Comparison of ENCODE assay signal across 10 cellular contexts in genomic region chr7:107173691-107174406, GRCh38. TPM values are rescaled to one million over a fixed set of nuclear protein-coding genes. Genes with fewer than 3 reads are reported as not detected.
DNase-seq lines count a peak whose midpoint lies in the region; ATAC-seq and TF ChIP-seq lines count a peak whose summit lies in the region.
"Had no signal": no experiment of that assay in that cellular context is flagged by ENCODE, and none has a peak within 500 bp of the region (broad histone marks: within the 10 kb centered on the region; RNA-seq: fewer than 3 reads in every experiment).

No MANE protein-coding gene starts in this region.

- H3K27ac Mint-ChIP-seq in MCF 10A (ENCODE audit: low read depth, unreplicated experiment) (peak overlapping the region; percentile 28), type B pancreatic cell (no peak overlapping the region)
- peak overlapping the region; percentile 58 for H3K27ac Mint-ChIP-seq in activated naive CD8-positive, alpha-beta T cell treated with anti-CD3 and anti-CD28 coated beads, Interleukin-2, amount 10 ng/mL, durations not matched to agents 7 days and 5 days

- H3K9me3 Mint-ChIP-seq in MCF 10A (ENCODE audit: unreplicated experiment) (no peaks in the 10 kb centered on the region), type B pancreatic cell (no peaks in the 10 kb centered on the region)
- H3K9me3 Mint-ChIP-seq in activated naive CD8-positive, alpha-beta T cell treated with anti-CD3 and anti-CD28 coated beads, Interleukin-2, amount 10 ng/mL, durations not matched to agents 7 days and 5 days = no peaks in the 10 kb centered on the region

- POLR2A ChIA-PET in MCF 10A (lab: Yijun Ruan, JAX) = interaction anchor here (0.6 to 1.0 kb wide), 6 partner anchors 11 to 381 kb away, joined by 3 to 5 read pairs (median 3); no protein-coding TSS in a partner anchor
- POLR2A ChIA-PET in activated naive CD8-positive, alpha-beta T cell treated with anti-CD3 and anti-CD28 coated beads, Interleukin-2, amount 10 ng/mL, durations not matched to agents 7 days and 5 days (lab: Charles Lee) = no interaction called here

- H3K36me3 ChIP-seq in mammary epithelial cell (ENCODE audit: insufficient read depth, low read length) (no peaks in the 10 kb centered on the region), trophoblast cell (ENCODE audit: control insufficient read depth in 1 of 2, insufficient read depth in 2 of 2, low read length in 2 of 2) (peaks cover 0 to 2% of the 10 kb centered on the region in 2 experiments)

- CTCF ChIA-PET in MCF 10A (lab: Yijun Ruan, JAX) (interaction anchor here (0.6 to 1.8 kb wide), 5 partner anchors 21 to 824 kb away, joined by 3 to 9 read pairs (median 3); no protein-coding TSS in a partner anchor), mammary epithelial cell (lab: Charles Lee; ENCODE audit: low non-redundant PET) (no interaction called here)

- H3K14ac ChIP-seq in trophoblast cell (ENCODE audit: low read length) = no peak overlapping the region

- WGBS in mammary epithelial cell (ENCODE audit: low coverage, missing lambda C conversion rate) = 69% methylated on average over 4 of the region's 4 CpGs
- no CpG with 5 or more reads among the region's 4 CpGs for WGBS in trophoblast cell (ENCODE audit: extremely low coverage, insufficient coverage, insufficient read length)

- H4K8ac ChIP-seq in trophoblast cell (ENCODE audit: low read depth, low read length) = no peak overlapping the region

- H2AK5ac ChIP-seq in trophoblast cell (ENCODE audit: low read length) = no peak overlapping the region

- peaks cover 22% of the 10 kb centered on the region for H3K4me1 Mint-ChIP-seq in MCF 10A (ENCODE audit: insufficient read depth, unreplicated experiment)
- peaks cover 27% of the 10 kb centered on the region for H3K4me1 Mint-ChIP-seq in activated naive CD8-positive, alpha-beta T cell treated with anti-CD3 and anti-CD28 coated beads, Interleukin-2, amount 10 ng/mL, durations not matched to agents 7 days and 5 days
- peaks cover 9% of the 10 kb centered on the region for H3K4me1 Mint-ChIP-seq in type B pancreatic cell (ENCODE audit: unreplicated experiment)

- no peaks in the 10 kb centered on the region for H4K20me1 ChIP-seq in mammary epithelial cell (ENCODE audit: insufficient read depth, low read length)

- H2BK12ac ChIP-seq in trophoblast cell (ENCODE audit: low read length) = no peak overlapping the region

- no peak overlapping the region for H3K4ac ChIP-seq in trophoblast cell (ENCODE audit: low read depth, low read length)

- H2AFZ ChIP-seq in mammary epithelial cell (ENCODE audit: low read depth, low read length) (no peak overlapping the region), trophoblast cell (ENCODE audit: insufficient read depth, low read length, poor library complexity) (no peak overlapping the region)

- H3K36me3 Mint-ChIP-seq in MCF 10A (ENCODE audit: insufficient read depth, unreplicated experiment) = peaks cover 52% of the 10 kb centered on the region
- peaks cover under 1% of the 10 kb centered on the region for H3K36me3 Mint-ChIP-seq in activated naive CD8-positive, alpha-beta T cell treated with anti-CD3 and anti-CD28 coated beads, Interleukin-2, amount 10 ng/mL, durations not matched to agents 7 days and 5 days
- H3K36me3 Mint-ChIP-seq in type B pancreatic cell = peaks cover 4% of the 10 kb centered on the region

- H3K4me1 ChIP-seq in mammary epithelial cell (ENCODE audit: insufficient read depth, low read length) (no peaks in the 10 kb centered on the region), trophoblast cell (ENCODE audit: control insufficient read depth in 1 of 2, insufficient read depth in 2 of 2, low read length in 2 of 2) (peaks cover 0 to 1% of the 10 kb centered on the region in 2 experiments)

- no peak for DNase-seq in MCF 10A (ENCODE audit: unreplicated experiment)
- no peak for DNase-seq in mammary epithelial cell
- no peak for DNase-seq in activated naive CD8-positive, alpha-beta T cell treated with anti-CD3 and anti-CD28 coated beads, Interleukin-2, amount 10 ng/mL, durations not matched to agents 7 days and 5 days
- no peak for DNase-seq in type B pancreatic cell (ENCODE audit: extremely low spot score, unreplicated experiment)
- no peak for DNase-seq in trophoblast cell
- DNase-seq in nucleus accumbens (lab: John Stamatoyannopoulos, UW) = no peak
- DNase-seq in DMS79 (lab: John Stamatoyannopoulos, UW) = no peak
- DNase-seq: kidney had no signal

- no peak overlapping the region for H3K9ac ChIP-seq in mammary epithelial cell (ENCODE audit: insufficient read depth, low read length)
- H3K9ac ChIP-seq in trophoblast cell (ENCODE audit: low read length) = no peak overlapping the region
- H3K9ac ChIP-seq: BLaER1 had no signal

- TF ChIP-seq CTCF in MCF 10A (IDR thresholded peaks at IDR 0.05; ENCODE audit: unreplicated experiment) = no peak
- TF ChIP-seq CTCF in mammary epithelial cell (conservative IDR thresholded peaks at IDR 0.05 in 1 of 2, IDR thresholded peaks at IDR 0.05 in 1 of 2; ENCODE audit: extremely low read depth in 1 of 2, insufficient read depth in 1 of 2, low read depth in 1 of 2, low read length in 2 of 2) = no peak
- no peak for TF ChIP-seq CTCF in type B pancreatic cell (conservative IDR thresholded peaks at IDR 0.05)

- H3K79me2 ChIP-seq in mammary epithelial cell (ENCODE audit: insufficient read depth, low read length) (peaks cover 72% of the 10 kb centered on the region), trophoblast cell (ENCODE audit: control insufficient read depth, insufficient read depth, low read length, poor library complexity) (peaks cover 5% of the 10 kb centered on the region)

- peak; percentile 47 for ATAC-seq in HG03066 (IDR thresholded peaks at IDR 0.05; ENCODE audit: low read depth, unreplicated experiment)
- ATAC-seq in activated naive CD8-positive, alpha-beta T cell treated with anti-CD3 and anti-CD28 coated beads, Interleukin-2, amount 10 ng/mL, durations not matched to agents 7 days and 5 days (ENCODE audit: low read depth) = peak; percentile 15

- no peak overlapping the region for H3K4me2 ChIP-seq in mammary epithelial cell (ENCODE audit: insufficient read depth, low read depth, low read length)
- H3K4me2 ChIP-seq in trophoblast cell (ENCODE audit: low read length) = no peak overlapping the region
- H3K4me2 ChIP-seq: BLaER1 had no signal

- no peak overlapping the region for H2BK120ac ChIP-seq in trophoblast cell (ENCODE audit: insufficient read depth, low read length, poor library complexity)

- H3K4me3 Mint-ChIP-seq in MCF 10A (ENCODE audit: unreplicated experiment) = no peak overlapping the region
- H3K4me3 Mint-ChIP-seq in activated naive CD8-positive, alpha-beta T cell treated with anti-CD3 and anti-CD28 coated beads, Interleukin-2, amount 10 ng/mL, durations not matched to agents 7 days and 5 days = peak overlapping the region; percentile 23
- peak overlapping the region; percentile 49 for H3K4me3 Mint-ChIP-seq in type B pancreatic cell

- no peak overlapping the region for H4K91ac ChIP-seq in trophoblast cell (ENCODE audit: low read depth, low read length)

- H3K79me1 ChIP-seq in trophoblast cell (ENCODE audit: low read length) = peaks cover 4% of the 10 kb centered on the region

- no peak overlapping the region for H3K18ac ChIP-seq in trophoblast cell (ENCODE audit: low read length)

- no peaks in the 10 kb centered on the region for H3K9me3 ChIP-seq in mammary epithelial cell (replicated peaks; ENCODE audit: insufficient read depth, low read length)
- no peaks in the 10 kb centered on the region for H3K9me3 ChIP-seq in trophoblast cell (ENCODE audit: insufficient read depth, low read depth, low read length)
- H3K9me3 ChIP-seq: BLaER1 had no signal

- H3K27me3 Mint-ChIP-seq in MCF 10A (ENCODE audit: insufficient read depth, unreplicated experiment) (no peaks in the 10 kb centered on the region), type B pancreatic cell (peaks cover under 1% of the 10 kb centered on the region)
- no peaks in the 10 kb centered on the region for H3K27me3 Mint-ChIP-seq in activated naive CD8-positive, alpha-beta T cell treated with anti-CD3 and anti-CD28 coated beads, Interleukin-2, amount 10 ng/mL, durations not matched to agents 7 days and 5 days

- H3K4me3 ChIP-seq in mammary epithelial cell (replicated peaks in 1 of 3; ENCODE audit: insufficient read depth in 1 of 3, low read depth in 2 of 3, low read length in 3 of 3) (no peak overlapping the region), trophoblast cell (ENCODE audit: low read depth, low read length) (no peak overlapping the region)
- H3K4me3 ChIP-seq: BLaER1 had no signal

- dilution Hi-C loops in mammary epithelial cell (cut with HindIII; ENCODE audit: low sequenced_read_pairs) = no loop called here

- H4K12ac ChIP-seq in trophoblast cell (ENCODE audit: low read depth, low read length) = no peak overlapping the region

- H3K27ac ChIP-seq in mammary epithelial cell (ENCODE audit: insufficient read depth, low read depth, low read length) (no peak overlapping the region), trophoblast cell (ENCODE audit: low read depth, low read length) (no peak overlapping the region)
- H3K27ac ChIP-seq: BLaER1 had no signal

- no peak overlapping the region for H3K23ac ChIP-seq in trophoblast cell (ENCODE audit: low read length)

- H3K27me3 ChIP-seq in mammary epithelial cell (ENCODE audit: insufficient read depth, low read length) (no peaks in the 10 kb centered on the region), trophoblast cell (ENCODE audit: insufficient read depth, low read length) (no peaks in the 10 kb centered on the region)
- H3K27me3 ChIP-seq: BLaER1 had no signal

- BruUV-seq in MCF 10A (replicated peaks; lab: Mats Ljungman, UMichigan) (no TSS peak), mammary epithelial cell (replicated peaks; lab: Mats Ljungman, UMichigan) (no TSS peak)

- in situ Hi-C loops in mammary epithelial cell (cut with MboI; ENCODE audit: low sequenced_read_pairs in 2 of 2) = no loop called here

- no peak overlapping the region for H2BK5ac ChIP-seq in trophoblast cell (ENCODE audit: low read depth, low read length, poor library complexity)

- intact Hi-C loops in MCF 10A (cut with micrococcal nuclease) (no loop called here), mammary epithelial cell (cut with micrococcal nuclease) (no loop called here)

RNA-seq across cellular contexts. Expression of gene HBP1, which starts 5.0 kb away (rescaled TPM):
- total RNA-seq in MCF 10A (2022) = 30.2 and 37.0 TPM in 2 replicates
- total RNA-seq in mammary epithelial cell = 10 to 100 TPM; 23.6 to 52.3 TPM
- 18.0 TPM for polyA plus RNA-seq in mammary epithelial cell
- 25.1 TPM for polyA minus RNA-seq in mammary epithelial cell
- total RNA-seq in activated naive CD8-positive, alpha-beta T cell treated with anti-CD3 and anti-CD28 coated beads, Interleukin-2, amount 10 ng/mL, durations not matched to agents 7 days and 5 days = 10 to 100 TPM; 56.4 to 58.3 TPM
- 51.5 and 56.9 TPM in 2 replicates for total RNA-seq in type B pancreatic cell (ENCODE audit: low replicate concordance)
- 57.3 and 66.9 TPM in 2 replicates for polyA plus RNA-seq in trophoblast cell (2013)
